In genomic region chr7:37549542-37549941, GRCh38 we compare ENCODE assay signal across 23 cellular contexts.
"Had no signal": no experiment of that assay in that cellular context is flagged by ENCODE, and none has a peak within 500 bp of the region (broad histone marks: within the 10 kb centered on the region; RNA-seq: fewer than 3 reads in every experiment).

No MANE protein-coding gene starts in this region.

- H3K4me1 ChIP-seq: right atrium auricular region, stomach had no signal

- FAIRE-seq: colon, keratinocyte had no signal

- H3K27me3 ChIP-seq: dorsolateral prefrontal cortex, gastrocnemius medialis, ovary, right atrium auricular region, stomach, thyroid gland had no signal

- H3K36me3 ChIP-seq: gastrocnemius medialis, ovary, right atrium auricular region, stomach, thyroid gland had no signal

- ATAC-seq: gastrocnemius medialis; left lobe of liver; naive thymus-derived CD8-positive, alpha-beta T cell; sciatic nerve; stimulated activated effector memory CD8-positive, alpha-beta T cell treated with anti-CD3 and anti-CD28 coated beads, Interleukin-12 subunit alpha, Interleukin-12 subunit beta, amount 100 ng/mL, for 72 hours had no signal

- H3K4me2 ChIP-seq: smooth muscle cell had no signal

- H3K4me3 ChIP-seq: dorsolateral prefrontal cortex, gastrocnemius medialis, lung, ovary, right atrium auricular region, smooth muscle cell, stomach, thyroid gland had no signal

- DNase-seq: dorsolateral prefrontal cortex; effector CD4-positive, alpha-beta T cell; foreskin fibroblast; gastrocnemius medialis; head of caudate nucleus; mesenchymal stem cell; naive thymus-derived CD8-positive, alpha-beta T cell; nephron progenitor cell; nucleus accumbens; ovary; stimulated activated CD4-positive, alpha-beta T cell treated with anti-CD3 and anti-CD28 coated beads, Interleukin-2, amount 100 ng/mL, for 24 hours; stimulated activated CD4-positive, alpha-beta T cell treated with anti-CD3 and anti-CD28 coated beads, Interleukin-4, amount 100 ng/mL, for 24 hours; stimulated activated naive CD4-positive, alpha-beta T cell treated with Interleukin-2 at 50 U/mL for 16 hours; stomach; thyroid gland had no signal

- H3K9me3 ChIP-seq: gastrocnemius medialis, ovary, right atrium auricular region, stomach, thyroid gland had no signal

- H3K27ac ChIP-seq: dorsolateral prefrontal cortex, gastrocnemius medialis, ovary, right atrium auricular region, stomach, thyroid gland had no signal
